8 cellular contexts compared by ENCODE assay signal in the genomic region with DNA sequence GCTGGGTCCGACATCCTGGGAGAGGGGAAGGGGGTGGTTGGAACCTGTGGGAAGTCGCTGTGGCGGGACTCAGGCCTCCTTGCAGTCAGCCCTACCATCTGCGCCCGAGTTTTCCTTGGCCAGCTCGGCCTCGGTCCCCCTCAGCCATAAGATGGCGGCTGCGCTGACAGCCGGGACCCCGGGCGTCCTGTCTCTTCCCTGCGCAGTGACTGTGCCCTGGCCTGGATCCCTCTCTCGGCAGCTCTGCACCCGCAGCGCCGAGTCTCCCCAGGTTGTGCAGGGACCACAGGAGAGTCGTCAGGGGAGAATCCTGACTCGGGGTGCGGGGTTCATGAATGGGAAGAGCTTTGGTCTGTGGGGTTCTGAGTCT. TPM values are rescaled to one million over a fixed set of nuclear protein-coding genes. Genes with fewer than 3 reads are reported as not detected.
DNase-seq lines count a peak whose midpoint lies in the region; ATAC-seq and TF ChIP-seq lines count a peak whose summit lies in the region.

No MANE protein-coding gene starts in this region.

- intact Hi-C loops in gastrocnemius medialis (cut with DNase I; ENCODE audit: low total_unique reads): no loop called here

- DNase-seq in activated CD8-positive, alpha-beta memory T cell treated with anti-CD3 and anti-CD28 coated beads, Interleukin-2, amount 50 U/mL, for 4 hours: peak; percentile 18
- no peak for DNase-seq in activated CD8-positive, alpha-beta memory T cell treated with anti-CD3 and anti-CD28 coated beads, Interleukin-2, amount 50 U/mL, for 48 hours
- DNase-seq in NT2/D1 (ENCODE audit: low read depth, low spot score): no peak
- DNase-seq in gastrocnemius medialis: no peak
- DNase-seq in middle frontal gyrus (ENCODE audit: extremely low spot score, low spot score): no peak
- DNase-seq in GOT3 (lab: John Stamatoyannopoulos, UW): no peak

- peak in 1 of 2 donors; percentile 1 for TF ChIP-seq POLR2A in gastrocnemius medialis (IDR thresholded peaks at IDR 0.05)

- no peaks in the 10 kb centered on the region for H3K9me3 ChIP-seq in NT2/D1 (ENCODE audit: insufficient read depth, low read length)
- peaks cover 5 to 8% of the 10 kb centered on the region in 2 donors for H3K9me3 ChIP-seq in esophagus (ENCODE audit: control insufficient read depth in 2 of 2, insufficient read depth in 1 of 2, low read depth in 1 of 2, low read length in 1 of 2)
- H3K9me3 ChIP-seq in gastrocnemius medialis: no peaks in the 10 kb centered on the region

- ATAC-seq in gastrocnemius medialis (no peak), GM18858 (IDR thresholded peaks at IDR 0.05; ENCODE audit: unreplicated experiment) (no peak)

- H3K36me3 ChIP-seq in NT2/D1 (ENCODE audit: insufficient read depth, insufficient read length, low read length) (peaks cover 24% of the 10 kb centered on the region), esophagus (ENCODE audit: control insufficient read depth in 2 of 2, insufficient read depth in 2 of 2, low read length in 1 of 2) (no peaks in the 10 kb centered on the region), gastrocnemius medialis (no peaks in the 10 kb centered on the region)

- no peak overlapping the region for H3K27ac ChIP-seq in esophagus (ENCODE audit: low read depth in 2 of 2, low read length in 1 of 2)
- peak overlapping the region in 1 of 4 donors; percentile 67 for H3K27ac ChIP-seq in gastrocnemius medialis

- WGBS in esophagus, 2 donors: 3 to 7% methylated on average over 16 to 20 of the region's 20 CpGs

- no peak for TF ChIP-seq CTCF in gastrocnemius medialis (IDR thresholded peaks at IDR 0.05 in 4 of 5, conservative IDR thresholded peaks at IDR 0.05 in 1 of 5)

- H3K4me3 ChIP-seq in NT2/D1 (ENCODE audit: insufficient read length, low read depth) (peak overlapping the region; percentile 92), esophagus (ENCODE audit: low read depth in 1 of 2, low read length in 2 of 2) (peak overlapping the region; percentile 53 to 76), gastrocnemius medialis (peak overlapping the region; percentile 40 to 76 (median 52))

- no peaks in the 10 kb centered on the region for H3K27me3 ChIP-seq in NT2/D1 (ENCODE audit: insufficient read depth, insufficient read length)
- no peaks in the 10 kb centered on the region for H3K27me3 ChIP-seq in esophagus (ENCODE audit: control insufficient read depth in 1 of 2, insufficient read depth in 2 of 2, low read length in 2 of 2)
- no peaks in the 10 kb centered on the region for H3K27me3 ChIP-seq in gastrocnemius medialis

- H3K4me1 ChIP-seq in NT2/D1 (ENCODE audit: insufficient read depth, insufficient read length) (no peaks in the 10 kb centered on the region), esophagus (ENCODE audit: control insufficient read depth in 2 of 2, insufficient read depth in 2 of 2, low read length in 1 of 2) (no peaks in the 10 kb centered on the region), gastrocnemius medialis (no peaks in the 10 kb centered on the region)

- H3K9ac ChIP-seq in NT2/D1 (ENCODE audit: insufficient read length, low read depth): peak overlapping the region; percentile 91

- in situ Hi-C loops in gastrocnemius medialis (cut with MboI; ENCODE audit: low sequenced_read_pairs in 4 of 4): no loop called here

RNA-seq across cellular contexts. Expression of a gene that starts 0.3 kb away (rescaled TPM):
- polyA plus RNA-seq in esophagus: under 1 TPM; 0.36 to 0.73 TPM
- total RNA-seq in gastrocnemius medialis: 1 to 10 TPM in 2 of 4 donors, under 1 TPM in 1, not detected in 1; 0.20 to 5.1 (median 1.0) TPM

RNA-seq across cellular contexts. Expression of a gene that starts 41.9 kb away (rescaled TPM):
- under 1 TPM; 0.29 to 0.44 TPM for polyA plus RNA-seq in esophagus
- 1 to 10 TPM in 1 of 4 donors, under 1 TPM in 2, not detected in 1; 0.15 to 2.7 (median 0.31) TPM for total RNA-seq in gastrocnemius medialis
